36 cellular contexts compared by ENCODE assay signal in the genomic region with DNA sequence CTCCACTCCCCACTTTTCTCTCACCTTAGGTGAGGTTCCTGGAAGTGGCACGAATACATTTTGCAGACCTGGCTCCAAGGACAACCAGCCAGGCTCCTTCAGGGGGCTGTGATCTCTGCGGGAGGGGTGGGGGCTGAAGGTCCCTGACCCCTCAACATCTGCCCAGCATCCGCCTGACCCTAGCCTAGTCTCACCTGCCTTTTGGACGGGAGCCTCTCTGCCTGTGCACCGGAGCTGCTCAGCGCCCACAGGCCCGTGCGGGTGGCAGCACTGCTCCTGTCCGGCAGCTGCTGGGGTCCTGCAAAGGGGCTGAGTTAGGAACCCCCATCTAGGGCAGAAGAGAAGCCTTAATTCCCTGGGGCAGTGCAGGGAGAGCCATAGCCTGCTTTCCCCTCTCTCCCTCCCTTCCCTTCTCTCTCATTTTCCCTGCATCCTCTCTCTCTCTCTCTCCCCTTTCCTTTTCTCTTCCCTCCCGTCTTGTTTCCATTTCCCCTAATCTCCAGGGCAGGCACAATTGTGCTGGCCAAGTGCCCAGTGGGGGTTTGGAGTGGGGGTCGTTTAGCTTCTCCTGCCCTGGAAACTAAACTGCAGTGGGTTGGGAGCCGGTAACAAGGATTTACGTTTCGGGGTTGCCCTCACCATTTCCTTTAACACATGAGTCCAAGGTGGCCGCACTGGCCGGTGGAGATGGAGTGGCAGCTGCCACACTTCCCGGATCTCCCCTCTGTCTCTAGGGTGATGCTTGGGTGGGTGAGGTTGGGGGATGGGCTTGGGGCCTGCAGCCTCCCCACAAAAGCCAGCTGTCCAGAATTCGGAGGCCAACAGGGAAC. TPM values are rescaled to one million over a fixed set of nuclear protein-coding genes. Genes with fewer than 3 reads are reported as not detected.
DNase-seq lines count a peak whose midpoint lies in the region; ATAC-seq, FAIRE-seq and TF ChIP-seq lines count a peak whose summit lies in the region.
"Had no signal": no experiment of that assay in that cellular context is flagged by ENCODE, and none has a peak within 500 bp of the region (broad histone marks: within the 10 kb centered on the region; RNA-seq: fewer than 3 reads in every experiment).

No MANE protein-coding gene starts in this region.

- peak; percentile 51 for FAIRE-seq in HTR-8/SVneo (lab: Jason Lieb, UNC)
- FAIRE-seq: H54 had no signal

- H3K9me2 ChIP-seq in hepatocyte (replicated peaks; ENCODE audit: insufficient read depth), result no peaks in the 10 kb centered on the region

- H3K27ac Mint-ChIP-seq in chondrocyte (ENCODE audit: unreplicated experiment), result no peak overlapping the region
- peak overlapping the region; percentile 56 to 82 (median 70) for H3K27ac Mint-ChIP-seq in nephron
- H3K27ac Mint-ChIP-seq: endodermal cell; IgD-negative memory B cell; memory B cell; progenitor cell of endocrine pancreas; stimulated activated memory B cell treated with anti-CD40 and anti-IgM and Interleukin-4, amounts not matched to agents 10 μg/mL and 1 μg/mL and 100 μg/mL, for 72 hours; T-cell; type B pancreatic cell had no signal

- H3K4me2 ChIP-seq in hepatocyte, result no peak overlapping the region

- H3K9ac ChIP-seq in skeletal muscle tissue (ENCODE audit: low read depth in 1 of 3, low read length in 3 of 3), result peak overlapping the region in 2 of 3 donors; percentile 57 to 74

- no peak overlapping the region for H2AFZ ChIP-seq in hepatocyte

- H4K20me1 ChIP-seq in hepatocyte (ENCODE audit: insufficient read depth, poor library complexity, severe bottlenecking), result no peaks in the 10 kb centered on the region

- no peaks in the 10 kb centered on the region for H3K36me3 ChIP-seq in skeletal muscle tissue (ENCODE audit: control insufficient read depth in 3 of 3, insufficient read depth in 3 of 3, low read length in 3 of 3)
- H3K36me3 ChIP-seq in hepatocyte (replicated peaks; ENCODE audit: insufficient read depth, low read depth), result no peaks in the 10 kb centered on the region
- H3K36me3 ChIP-seq: heart right ventricle, right lobe of liver, WERI-Rb-1 had no signal

- ATAC-seq in esophagus mucosa, result no peak
- no peak for ATAC-seq in HG03460 (IDR thresholded peaks at IDR 0.05; ENCODE audit: unreplicated experiment)
- ATAC-seq in HG03025 (IDR thresholded peaks at IDR 0.05; ENCODE audit: low FRiP score, unreplicated experiment), result no peak
- ATAC-seq: foreskin keratinocyte; right lobe of liver; stimulated activated memory B cell treated with anti-CD40 and anti-IgM and Interleukin-4, amounts not matched to agents 10 μg/mL and 1 μg/mL and 100 μg/mL, for 72 hours; T-cell had no signal

- H3K27me3 ChIP-seq in skeletal muscle tissue (ENCODE audit: control insufficient read depth in 3 of 3, insufficient read depth in 3 of 3, low read length in 3 of 3) (peaks cover 0 to 8% (median 3%) of the 10 kb centered on the region in 3 donors), hepatocyte (peaks cover 20% of the 10 kb centered on the region)
- H3K27me3 ChIP-seq: right lobe of liver had no signal

- H3K36me3 Mint-ChIP-seq in chondrocyte (ENCODE audit: low read depth) (no peaks in the 10 kb centered on the region), nephron (ENCODE audit: low read depth) (no peaks in the 10 kb centered on the region)
- H3K36me3 Mint-ChIP-seq: IgD-negative memory B cell; immature natural killer cell; memory B cell; stimulated activated memory B cell treated with anti-CD40 and anti-IgM and Interleukin-4, amounts not matched to agents 10 μg/mL and 1 μg/mL and 100 μg/mL, for 72 hours; T-cell; type B pancreatic cell had no signal

- H3K4me1 Mint-ChIP-seq in chondrocyte (ENCODE audit: low read depth) (peaks cover 7% of the 10 kb centered on the region), nephron (peaks cover 42% of the 10 kb centered on the region)

- no peak overlapping the region for H3K4me3 Mint-ChIP-seq in chondrocyte (ENCODE audit: unreplicated experiment)
- no peak overlapping the region for H3K4me3 Mint-ChIP-seq in nephron
- H3K4me3 Mint-ChIP-seq: endodermal cell; immature natural killer cell; memory B cell; stimulated activated memory B cell treated with anti-CD40 and anti-IgM and Interleukin-4, amounts not matched to agents 10 μg/mL and 1 μg/mL and 100 μg/mL, for 72 hours; T-cell; type B pancreatic cell had no signal

- no peaks in the 10 kb centered on the region for H3K79me2 ChIP-seq in hepatocyte

- H3K9me3 ChIP-seq in skeletal muscle tissue (ENCODE audit: control insufficient read depth in 3 of 3, low read length in 3 of 3) (no peaks in the 10 kb centered on the region), hepatocyte (ENCODE audit: low read depth) (no peaks in the 10 kb centered on the region)
- H3K9me3 ChIP-seq: heart right ventricle, right lobe of liver had no signal

- H3K4me1 ChIP-seq in skeletal muscle tissue (ENCODE audit: control insufficient read depth in 3 of 3, insufficient read depth in 3 of 3, low read length in 3 of 3), result peaks cover 31 to 61% (median 50%) of the 10 kb centered on the region in 3 donors
- H3K4me1 ChIP-seq in hepatocyte (ENCODE audit: insufficient read depth), result no peaks in the 10 kb centered on the region
- H3K4me1 ChIP-seq: foreskin keratinocyte had no signal

- 67% methylated on average over 18 of the region's 18 CpGs for WGBS in hepatocyte (ENCODE audit: low lambda C conversion rate, missing lambda C conversion rate)

- DNase-seq in HTR-8/SVneo (ENCODE audit: insufficient read length, low spot score) (no peak), chondrocyte (ENCODE audit: low spot score) (peak; percentile 81), hepatocyte (ENCODE audit: low spot score) (no peak)
- DNase-seq: activated CD4-positive, alpha-beta T cell treated with anti-CD3 and anti-CD28 coated beads for 48 hours; activated naive CD4-positive, alpha-beta T cell; central memory CD4-positive, alpha-beta T cell; dermis blood vessel endothelial cell; DMS153; endodermal cell; foreskin keratinocyte; heart right ventricle; immature natural killer cell; NCI-H1092 treated with DMSO at 0.1 percent for 48 hours; NCI-H1694 treated with DMSO at 0.1 percent for 48 hours; NCI-H2171; RPMI8226; substantia nigra; T-cell had no signal

- H3K27me3 Mint-ChIP-seq in chondrocyte (ENCODE audit: low read depth) (peaks cover 6% of the 10 kb centered on the region), nephron (ENCODE audit: low read depth) (peaks cover 59% of the 10 kb centered on the region)
- H3K27me3 Mint-ChIP-seq: T-cell had no signal

- TF ChIP-seq CTCF in chondrocyte (IDR thresholded peaks at IDR 0.05) (no peak), nephron (IDR thresholded peaks at IDR 0.05; ENCODE audit: unreplicated experiment in 3 of 3) (no peak), hepatocyte (IDR thresholded peaks at IDR 0.05; ENCODE audit: poor library complexity) (no peak)

- H3K9me3 Mint-ChIP-seq in chondrocyte (ENCODE audit: low read depth) (peaks cover 4% of the 10 kb centered on the region), nephron (no peaks in the 10 kb centered on the region)
- H3K9me3 Mint-ChIP-seq: endodermal cell; IgD-negative memory B cell; immature natural killer cell; memory B cell; stimulated activated memory B cell treated with anti-CD40 and anti-IgM and Interleukin-4, amounts not matched to agents 10 μg/mL and 1 μg/mL and 100 μg/mL, for 72 hours; T-cell; type B pancreatic cell had no signal

- H3K4me3 ChIP-seq in skeletal muscle tissue (ENCODE audit: low read length in 3 of 3) (no peak overlapping the region), hepatocyte (no peak overlapping the region)
- H3K4me3 ChIP-seq: heart right ventricle, right lobe of liver had no signal

- H3K27ac ChIP-seq in skeletal muscle tissue (ENCODE audit: low read depth, low read length) (no peak overlapping the region), hepatocyte (no peak overlapping the region)
- H3K27ac ChIP-seq: foreskin keratinocyte, right lobe of liver, WERI-Rb-1 had no signal

RNA-seq across cellular contexts. Expression of a gene that starts 54.1 kb away (rescaled TPM):
- total RNA-seq in chondrocyte (not detected in 3 replicates), skeletal muscle tissue (not detected), esophagus mucosa (not detected), hepatocyte (0.12 TPM in 1 of 2 replicates, not detected in the other)
- not detected in 2 replicates for polyA plus RNA-seq in hepatocyte
- total RNA-seq: dermis blood vessel endothelial cell, foreskin keratinocyte, heart right ventricle, M059J, NCI-H460, progenitor cell of endocrine pancreas had no signal
- polyA plus RNA-seq: AG04450, BJ, esophagus, foreskin keratinocyte, heart right ventricle, IgD-negative memory B cell, immature natural killer cell had no signal
